1 cellular context compared by ENCODE assay signal in the genomic region with DNA sequence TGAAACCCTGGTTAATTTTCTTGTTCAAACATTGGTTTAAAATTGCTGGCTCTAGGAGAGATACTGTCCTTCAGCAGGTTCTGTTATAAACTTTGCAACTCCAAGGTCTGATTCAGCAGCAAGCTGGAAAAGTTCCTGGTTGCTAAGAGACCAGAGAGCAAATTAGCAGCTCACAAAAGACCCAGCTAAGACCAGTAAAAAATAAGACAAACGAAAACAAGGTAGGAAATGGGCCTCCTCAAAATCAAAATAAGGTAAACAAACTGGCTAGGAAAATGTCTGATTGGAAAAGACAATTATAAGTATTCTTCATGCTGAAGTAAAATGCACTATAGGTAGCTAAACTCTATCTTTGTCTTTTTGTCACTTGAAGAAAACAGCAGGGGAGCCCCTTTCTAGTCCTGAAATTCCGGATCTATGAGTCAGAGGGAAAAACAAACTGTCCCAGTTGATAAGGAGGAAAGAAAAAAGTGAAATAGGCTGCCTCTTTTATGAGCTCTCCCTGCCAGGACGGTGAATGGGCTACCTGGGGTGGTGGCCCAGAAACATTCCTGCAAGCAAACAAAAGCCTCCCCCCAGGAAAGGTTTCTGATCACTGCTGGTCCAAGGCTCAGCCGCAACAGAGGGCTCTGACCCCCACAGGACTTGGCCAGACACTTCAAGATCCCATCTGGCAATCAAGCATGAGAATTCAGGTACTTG.
TF ChIP-seq lines count a peak whose summit lies in the region.

No MANE protein-coding gene starts in this region.

TF ChIP-seq in HepG2, 621 proteins besides CTCF, POLR2A, EP300 and RAD21 (continued from another document and continues in another):
- TF ChIP-seq, protein P1, sequence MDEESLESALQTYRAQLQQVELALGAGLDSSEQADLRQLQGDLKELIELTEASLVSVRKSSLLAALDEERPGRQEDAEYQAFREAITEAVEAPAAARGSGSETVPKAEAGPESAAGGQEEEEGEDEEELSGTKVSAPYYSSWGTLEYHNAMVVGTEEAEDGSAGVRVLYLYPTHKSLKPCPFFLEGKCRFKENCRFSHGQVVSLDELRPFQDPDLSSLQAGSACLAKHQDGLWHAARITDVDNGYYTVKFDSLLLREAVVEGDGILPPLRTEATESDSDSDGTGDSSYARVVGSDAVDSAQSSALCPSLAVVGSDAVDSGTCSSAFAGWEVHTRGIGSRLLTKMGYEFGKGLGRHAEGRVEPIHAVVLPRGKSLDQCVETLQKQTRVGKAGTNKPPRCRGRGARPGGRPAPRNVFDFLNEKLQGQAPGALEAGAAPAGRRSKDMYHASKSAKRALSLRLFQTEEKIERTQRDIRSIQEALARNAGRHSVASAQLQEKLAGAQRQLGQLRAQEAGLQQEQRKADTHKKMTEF (CRISPR knock-in tag; IDR thresholded peaks at IDR 0.05) = peak; percentile 69
- peak; percentile 70 for TF ChIP-seq ELF3 (CRISPR knock-in tag; IDR thresholded peaks at IDR 0.05)
- peak; percentile 79; the same call in 1 of the 2 replicates for TF ChIP-seq DPF2 (CRISPR knock-in tag; IDR thresholded peaks at IDR 0.05; ENCODE audit: borderline replicate concordance, low read depth)
- peak; percentile 58 for TF ChIP-seq KDM1A (CRISPR knock-in tag; IDR thresholded peaks at IDR 0.05)
- peak; percentile 98 for TF ChIP-seq FOSL2 (CRISPR knock-in tag; IDR thresholded peaks at IDR 0.05)
- TF ChIP-seq, protein P2, sequence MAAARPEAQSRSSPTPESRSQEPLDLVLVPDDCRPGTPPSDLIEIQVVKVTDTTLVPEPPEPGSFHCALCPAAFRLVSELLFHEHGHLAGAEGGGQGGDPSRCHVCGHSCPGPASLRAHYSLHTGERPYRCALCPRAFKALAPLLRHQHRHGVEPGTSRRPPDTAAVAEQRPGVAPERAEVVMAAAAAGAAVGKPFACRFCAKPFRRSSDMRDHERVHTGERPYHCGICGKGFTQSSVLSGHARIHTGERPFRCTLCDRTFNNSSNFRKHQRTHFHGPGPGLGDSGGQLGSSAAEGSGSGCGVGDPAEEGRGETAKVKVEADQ (CRISPR knock-in tag; IDR thresholded peaks at IDR 0.05; ENCODE audit: borderline replicate concordance) = 0 out of 2 replicates have a peak, but pooled peaks have one; percentile 68
- TF ChIP-seq ZSCAN30 (CRISPR knock-in tag; IDR thresholded peaks at IDR 0.05) = 0 out of 2 replicates have a peak, but pooled peaks have one; percentile 47
- TF ChIP-seq, protein P3, sequence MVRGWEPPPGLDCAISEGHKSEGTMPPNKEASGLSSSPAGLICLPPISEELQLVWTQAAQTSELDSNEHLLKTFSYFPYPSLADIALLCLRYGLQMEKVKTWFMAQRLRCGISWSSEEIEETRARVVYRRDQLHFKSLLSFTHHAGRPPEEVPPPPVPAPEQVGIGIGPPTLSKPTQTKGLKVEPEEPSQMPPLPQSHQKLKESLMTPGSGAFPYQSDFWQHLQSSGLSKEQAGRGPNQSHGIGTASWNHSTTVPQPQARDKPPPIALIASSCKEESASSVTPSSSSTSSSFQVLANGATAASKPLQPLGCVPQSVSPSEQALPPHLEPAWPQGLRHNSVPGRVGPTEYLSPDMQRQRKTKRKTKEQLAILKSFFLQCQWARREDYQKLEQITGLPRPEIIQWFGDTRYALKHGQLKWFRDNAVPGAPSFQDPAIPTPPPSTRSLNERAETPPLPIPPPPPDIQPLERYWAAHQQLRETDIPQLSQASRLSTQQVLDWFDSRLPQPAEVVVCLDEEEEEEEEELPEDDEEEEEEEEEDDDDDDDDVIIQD (CRISPR knock-in tag; IDR thresholded peaks at IDR 0.05; ENCODE audit: low read depth) = peak; percentile 47; the same call in 1 of the 2 replicates
- TF ChIP-seq MED8 (CRISPR knock-in tag; IDR thresholded peaks at IDR 0.05; ENCODE audit: insufficient replicate concordance) = peak; percentile 43
- TF ChIP-seq ZNF607 (CRISPR knock-in tag; IDR thresholded peaks at IDR 0.05; ENCODE audit: borderline replicate concordance) = no peak
- no peak for TF ChIP-seq THAP7 (CRISPR knock-in tag; IDR thresholded peaks at IDR 0.05)
- peak; percentile 84; the same call in 1 of the 2 replicates for TF ChIP-seq ZNF788 (CRISPR knock-in tag; IDR thresholded peaks at IDR 0.05; ENCODE audit: borderline replicate concordance)
- no peak for TF ChIP-seq ZNF740 (CRISPR knock-in tag; IDR thresholded peaks at IDR 0.05)
- TF ChIP-seq RORA (CRISPR knock-in tag; IDR thresholded peaks at IDR 0.05) = 0 out of 2 replicates have a peak, but pooled peaks have one; percentile 78
- TF ChIP-seq ZNF761 (CRISPR knock-in tag; conservative IDR thresholded peaks at IDR 0.05) = peak; percentile 39; the same call in 1 of the 2 replicates
- 0 out of 2 replicates have a peak, but pooled peaks have one; percentile 47 for TF ChIP-seq ZNF12 (CRISPR knock-in tag; IDR thresholded peaks at IDR 0.05)
- peak; percentile 52; the same call in 1 of the 2 replicates for TF ChIP-seq ZNF3 (CRISPR knock-in tag; IDR thresholded peaks at IDR 0.05)
- TF ChIP-seq KLF16 (CRISPR knock-in tag; IDR thresholded peaks at IDR 0.05) = peak in 1 of 2 experiments; percentile 43; a peak in 1 of 4 replicates
- TF ChIP-seq TCF7 (IDR thresholded peaks at IDR 0.05; ENCODE audit: low read depth) = peak; percentile 75
- TF ChIP-seq ARID5B (CRISPR knock-in tag; IDR thresholded peaks at IDR 0.05) = peak; percentile 83
- TF ChIP-seq MAFF (IDR thresholded peaks at IDR 0.05; ENCODE audit: low read depth, low read length) = 0 out of 2 replicates have a peak, but pooled peaks have one; percentile 42
- TF ChIP-seq ZBTB7B (CRISPR knock-in tag; IDR thresholded peaks at IDR 0.05) = peak; percentile 80
- TF ChIP-seq, protein P4, sequence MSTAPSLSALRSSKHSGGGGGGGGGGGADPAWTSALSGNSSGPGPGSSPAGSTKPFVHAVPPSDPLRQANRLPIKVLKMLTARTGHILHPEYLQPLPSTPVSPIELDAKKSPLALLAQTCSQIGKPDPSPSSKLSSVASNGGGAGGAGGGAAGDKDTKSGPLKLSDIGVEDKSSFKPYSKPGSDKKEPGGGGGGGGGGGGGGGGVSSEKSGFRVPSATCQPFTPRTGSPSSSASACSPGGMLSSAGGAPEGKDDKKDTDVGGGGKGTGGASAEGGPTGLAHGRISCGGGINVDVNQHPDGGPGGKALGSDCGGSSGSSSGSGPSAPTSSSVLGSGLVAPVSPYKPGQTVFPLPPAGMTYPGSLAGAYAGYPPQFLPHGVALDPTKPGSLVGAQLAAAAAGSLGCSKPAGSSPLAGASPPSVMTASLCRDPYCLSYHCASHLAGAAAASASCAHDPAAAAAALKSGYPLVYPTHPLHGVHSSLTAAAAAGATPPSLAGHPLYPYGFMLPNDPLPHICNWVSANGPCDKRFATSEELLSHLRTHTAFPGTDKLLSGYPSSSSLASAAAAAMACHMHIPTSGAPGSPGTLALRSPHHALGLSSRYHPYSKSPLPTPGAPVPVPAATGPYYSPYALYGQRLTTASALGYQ (CRISPR knock-in tag; IDR thresholded peaks at IDR 0.05) = peak; percentile 68; the same call in 1 of the 2 replicates
- no peak for TF ChIP-seq ZMYM2 (CRISPR knock-in tag; IDR thresholded peaks at IDR 0.05)
- TF ChIP-seq MAF1 (CRISPR knock-in tag; IDR thresholded peaks at IDR 0.05; ENCODE audit: borderline replicate concordance) = no peak
- TF ChIP-seq ARID2 (CRISPR knock-in tag; IDR thresholded peaks at IDR 0.05; ENCODE audit: borderline replicate concordance) = peak; percentile 32; the same call in 1 of the 2 replicates
- peak; percentile 74 for TF ChIP-seq ATF2 (CRISPR knock-in tag; IDR thresholded peaks at IDR 0.05)
- TF ChIP-seq ISL2 (CRISPR knock-in tag; IDR thresholded peaks at IDR 0.05) = peak; percentile 59; the same call in 1 of the 2 replicates
- TF ChIP-seq TARDBP (CRISPR knock-in tag; IDR thresholded peaks at IDR 0.05) = peak; percentile 64
- TF ChIP-seq MED1 (CRISPR knock-in tag; IDR thresholded peaks at IDR 0.05) = 0 out of 2 replicates have a peak, but pooled peaks have one; percentile 28
- TF ChIP-seq ZBTB37 (CRISPR knock-in tag; IDR thresholded peaks at IDR 0.05) = 0 out of 2 replicates have a peak, but pooled peaks have one; percentile 51
- TF ChIP-seq, protein P5, sequence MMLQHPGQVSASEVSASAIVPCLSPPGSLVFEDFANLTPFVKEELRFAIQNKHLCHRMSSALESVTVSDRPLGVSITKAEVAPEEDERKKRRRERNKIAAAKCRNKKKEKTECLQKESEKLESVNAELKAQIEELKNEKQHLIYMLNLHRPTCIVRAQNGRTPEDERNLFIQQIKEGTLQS (CRISPR knock-in tag; IDR thresholded peaks at IDR 0.05) = peak; percentile 98
- TF ChIP-seq SNAI1 (CRISPR knock-in tag; IDR thresholded peaks at IDR 0.05; ENCODE audit: borderline replicate concordance) = peak; percentile 59; the same call in 1 of the 2 replicates
- TF ChIP-seq MYPOP (CRISPR knock-in tag; IDR thresholded peaks at IDR 0.05) = 0 out of 2 replicates have a peak, but pooled peaks have one; percentile 12
- TF ChIP-seq SOX13 (IDR thresholded peaks at IDR 0.05) = 0 out of 2 replicates have a peak, but pooled peaks have one; percentile 52
- peak in 1 of 2 experiments; percentile 88; a peak in 2 of 4 replicates for TF ChIP-seq SOX13 (CRISPR knock-in tag; conservative IDR thresholded peaks at IDR 0.05 in 1 of 2, IDR thresholded peaks at IDR 0.05 in 1 of 2)
